In the genomic region with DNA sequence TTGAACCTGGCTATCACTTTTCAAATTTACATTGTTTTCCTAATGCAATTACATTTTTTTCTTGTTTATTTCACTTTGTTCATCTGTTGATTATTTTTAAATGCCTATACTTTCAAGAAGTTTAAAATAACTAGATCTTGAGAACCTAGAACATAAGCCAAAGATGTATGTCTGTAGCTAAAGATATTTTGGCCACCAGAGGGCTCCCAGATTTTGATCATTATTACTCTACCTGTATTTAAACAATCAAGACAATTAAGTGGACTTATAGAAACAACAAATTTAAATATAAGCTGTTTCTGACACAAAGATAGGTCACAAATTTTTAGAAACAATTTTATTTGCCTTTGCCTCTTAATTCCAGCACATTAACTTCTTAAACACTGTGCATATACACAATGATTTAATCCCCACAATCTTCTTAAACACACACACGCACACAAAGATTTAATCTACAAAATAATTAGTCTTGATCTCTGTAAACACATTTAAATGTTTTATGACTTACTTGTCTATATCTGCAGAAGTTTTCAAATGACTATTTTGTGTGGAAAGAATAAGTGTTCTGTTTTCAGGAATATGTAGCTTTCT, we compare ENCODE assay signal across 8 cellular contexts.
DNase-seq lines count a peak whose midpoint lies in the region; ATAC-seq and TF ChIP-seq lines count a peak whose summit lies in the region.

No MANE protein-coding gene starts in this region.

- ATAC-seq in natural killer cell treated with Interleukin-12 subunit alpha and Interleukin-12 subunit beta and Interleukin-15 and Interleukin-18, amount 100 ng/mL, for 72 hours: no peak

- no peaks in the 10 kb centered on the region for H3K27me3 ChIP-seq in brain microvascular endothelial cell (replicated peaks)

- H3K27me3 Mint-ChIP-seq in nephron progenitor cell (ENCODE audit: low read depth, poor library complexity): peaks cover 15% of the 10 kb centered on the region
- no peaks in the 10 kb centered on the region for H3K27me3 Mint-ChIP-seq in natural killer cell treated with Interleukin-12 subunit alpha and Interleukin-12 subunit beta and Interleukin-15 and Interleukin-18, amount 100 ng/mL, for 72 hours

- in situ Hi-C loops in brain microvascular endothelial cell (cut with HindIII; ENCODE audit: low pct_ligation_motif_present, low sequenced_read_pairs): no loop called here

- DNase-seq in EL (peak; percentile 1), NCI-H2029 treated with DMSO at 0.1 percent for 48 hours (lab: John Stamatoyannopoulos, UW) (peak; percentile 11), brain microvascular endothelial cell (no peak), nephron progenitor cell (no peak)
- DNase-seq in stimulated activated CD4-positive, alpha-beta T cell treated with anti-CD3 and anti-CD28 coated beads, Interleukin-4, amount 100 ng/mL, for 24 hours: no peak
- no peak for DNase-seq in activated CD4-positive, alpha-beta T cell treated with anti-CD3 and anti-CD28 coated beads, Interleukin-2, amount 50 U/mL, for 48 hours
- DNase-seq in activated CD4-positive, alpha-beta T cell treated with anti-CD3 and anti-CD28 coated beads for 4 hours: no peak
- no peak for DNase-seq in natural killer cell treated with Interleukin-12 subunit alpha and Interleukin-12 subunit beta and Interleukin-15 and Interleukin-18, amount 100 ng/mL, for 72 hours (ENCODE audit: low spot score)

- no peak overlapping the region for H3K27ac ChIP-seq in brain microvascular endothelial cell

- H3K4me3 Mint-ChIP-seq in nephron progenitor cell: no peak overlapping the region
- H3K4me3 Mint-ChIP-seq in natural killer cell treated with Interleukin-12 subunit alpha and Interleukin-12 subunit beta and Interleukin-15 and Interleukin-18, amount 100 ng/mL, for 72 hours: no peak overlapping the region

- H3K4me1 Mint-ChIP-seq in nephron progenitor cell: no peaks in the 10 kb centered on the region
- H3K4me1 Mint-ChIP-seq in natural killer cell treated with Interleukin-12 subunit alpha and Interleukin-12 subunit beta and Interleukin-15 and Interleukin-18, amount 100 ng/mL, for 72 hours (ENCODE audit: low read depth in 2 of 2): no peaks in the 10 kb centered on the region

- no peak overlapping the region for H3K4me3 ChIP-seq in brain microvascular endothelial cell (ENCODE audit: low read depth, low read length)

- no peaks in the 10 kb centered on the region for H3K36me3 ChIP-seq in brain microvascular endothelial cell (replicated peaks)

- no peaks in the 10 kb centered on the region for H3K36me3 Mint-ChIP-seq in nephron progenitor cell (ENCODE audit: low read depth)
- H3K36me3 Mint-ChIP-seq in natural killer cell treated with Interleukin-12 subunit alpha and Interleukin-12 subunit beta and Interleukin-15 and Interleukin-18, amount 100 ng/mL, for 72 hours: no peaks in the 10 kb centered on the region

- no peaks in the 10 kb centered on the region for H3K9me3 Mint-ChIP-seq in nephron progenitor cell
- peaks cover 4% of the 10 kb centered on the region for H3K9me3 Mint-ChIP-seq in natural killer cell treated with Interleukin-12 subunit alpha and Interleukin-12 subunit beta and Interleukin-15 and Interleukin-18, amount 100 ng/mL, for 72 hours

- H3K27ac Mint-ChIP-seq in nephron progenitor cell: no peak overlapping the region
- no peak overlapping the region for H3K27ac Mint-ChIP-seq in natural killer cell treated with Interleukin-12 subunit alpha and Interleukin-12 subunit beta and Interleukin-15 and Interleukin-18, amount 100 ng/mL, for 72 hours

- TF ChIP-seq CTCF in brain microvascular endothelial cell (IDR thresholded peaks at IDR 0.05; ENCODE audit: low read depth, low read length, missing control alignments): peak; percentile 10
- TF ChIP-seq CTCF in nephron progenitor cell (IDR thresholded peaks at IDR 0.05): peak; percentile 58

Comparison
In these comparisons a context has a peak if more than half of its experiments do, and no peak if none do; other contexts are left out.
1. DNase-seq: peak in EL (single experiment) and NCI-H2029 treated with DMSO at 0.1 percent for 48 hours (single experiment); none in brain microvascular endothelial cell (single experiment), nephron progenitor cell (single experiment), stimulated activated CD4-positive, alpha-beta T cell treated with anti-CD3 and anti-CD28 coated beads, Interleukin-4, amount 100 ng/mL, for 24 hours (single experiment), activated CD4-positive, alpha-beta T cell treated with anti-CD3 and anti-CD28 coated beads, Interleukin-2, amount 50 U/mL, for 48 hours (0 of 2), activated CD4-positive, alpha-beta T cell treated with anti-CD3 and anti-CD28 coated beads for 4 hours (0 of 2) and natural killer cell treated with Interleukin-12 subunit alpha and Interleukin-12 subunit beta and Interleukin-15 and Interleukin-18, amount 100 ng/mL, for 72 hours (single experiment).